ENCODE assay signal across 8 cellular contexts in genomic region chr2:169694113-169694893, GRCh38. TPM values are rescaled to one million over a fixed set of nuclear protein-coding genes. Genes with fewer than 3 reads are reported as not detected.
A peak's percentile ranks its signal among the peaks of the same experiment; 100 is the strongest.
DNase-seq lines count a peak whose midpoint lies in the region; ATAC-seq and TF ChIP-seq lines count a peak whose summit lies in the region.

A gene with protein sequence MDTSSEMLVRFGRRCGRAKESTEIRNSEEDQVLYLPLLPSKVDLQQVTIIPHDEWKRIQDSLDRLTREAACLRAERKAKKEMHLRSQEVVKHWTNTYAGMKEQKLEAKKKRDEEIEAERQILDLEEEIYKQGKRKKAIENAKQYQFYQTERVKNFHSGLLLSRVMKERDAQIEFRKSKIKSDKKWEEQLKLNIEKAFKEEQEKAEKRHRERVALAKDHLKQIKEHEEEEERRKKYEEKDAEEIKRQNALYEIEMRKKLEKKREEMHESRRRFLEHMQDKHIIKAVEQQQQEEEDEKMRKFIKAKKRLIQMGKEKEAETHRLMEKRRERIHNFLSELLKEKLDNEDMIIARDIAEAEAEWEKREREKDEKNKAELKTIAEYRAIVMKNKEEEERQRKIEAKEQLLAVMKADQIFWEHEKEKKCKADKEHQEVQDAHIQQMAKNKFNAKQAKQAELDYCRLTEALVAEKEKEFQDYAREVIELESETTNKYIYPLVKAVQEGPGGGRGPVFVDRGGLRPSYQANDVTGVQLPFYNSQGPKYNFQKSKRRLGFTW (minus strand): TSS chr2:169694405. CDS start chr2:169694327, 78 bp downstream.
A gene with protein sequence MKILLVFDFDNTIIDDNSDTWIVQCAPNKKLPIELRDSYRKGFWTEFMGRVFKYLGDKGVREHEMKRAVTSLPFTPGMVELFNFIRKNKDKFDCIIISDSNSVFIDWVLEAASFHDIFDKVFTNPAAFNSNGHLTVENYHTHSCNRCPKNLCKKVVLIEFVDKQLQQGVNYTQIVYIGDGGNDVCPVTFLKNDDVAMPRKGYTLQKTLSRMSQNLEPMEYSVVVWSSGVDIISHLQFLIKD (plus strand): TSS chr2:169694469. CDS start chr2:169700972, 6,503 bp downstream.

- TF ChIP-seq CTCF in left ventricle myocardium inferior (IDR thresholded peaks at IDR 0.05; ENCODE audit: borderline replicate concordance): no peak

- H3K4me3 ChIP-seq in left ventricle myocardium inferior: peak within 1 kb of the TSS; percentile 94

- H3K4me1 ChIP-seq in left ventricle myocardium inferior: peaks cover 21% of the 10 kb centered on the region

- no peaks in the 10 kb centered on the region for H3K27me3 ChIP-seq in left ventricle myocardium inferior (ENCODE audit: low read depth)

- peak; percentile 86 for TF ChIP-seq POLR2A in GM15510 (IDR thresholded peaks at IDR 0.05; ENCODE audit: borderline replicate concordance, extremely low read depth, insufficient read length)

- H3K36me3 ChIP-seq in left ventricle myocardium inferior: peaks cover 7% of the 10 kb centered on the region

- peaks cover 16% of the 10 kb centered on the region for H3K9me3 ChIP-seq in left ventricle myocardium inferior (replicated peaks)

- peak within 1 kb of the TSS; percentile 88 for H3K27ac ChIP-seq in left ventricle myocardium inferior (replicated peaks)

- ATAC-seq in HG02884 (IDR thresholded peaks at IDR 0.05; ENCODE audit: unreplicated experiment): peak; percentile 99

- intact Hi-C loops in left ventricle myocardium inferior (cut with micrococcal nuclease) (no loop called here), posterior vena cava (cut with DNase I) (no loop called here)

- peak; percentile 70 for DNase-seq in NCI-H146 treated with DMSO at 0.1 percent for 48 hours (lab: John Stamatoyannopoulos, UW; ENCODE audit: unreplicated experiment)
- peak; percentile 96 to 99 (median 97) for DNase-seq in T-helper 1 cell
- DNase-seq in amygdala (lab: John Stamatoyannopoulos, UW): peak; percentile 70 to 99 (median 94)
- DNase-seq in left ventricle myocardium inferior: peak; percentile 99
- DNase-seq in posterior vena cava (ENCODE audit: low spot score): peak; percentile 100
- peak; percentile 99 for DNase-seq in ureter (ENCODE audit: low spot score)

RNA-seq across cellular contexts. Expression of the first gene that starts in this region (rescaled TPM):
- total RNA-seq in left ventricle myocardium inferior (not detected), posterior vena cava (not detected), ureter (0.49 TPM)

RNA-seq across cellular contexts. Expression of the second gene that starts in this region (rescaled TPM):
- 3.2 TPM for total RNA-seq in left ventricle myocardium inferior
- total RNA-seq in posterior vena cava: 1 to 10 TPM; 3.8 to 6.0 TPM
- 14.7 TPM for total RNA-seq in ureter

Comparison
In these comparisons a context has a peak if more than half of its experiments do, and no peak if none do; other contexts are left out.
1. Peak in every context shown above with its lines: DNase-seq, ATAC-seq, H3K4me3 ChIP-seq and H3K27ac ChIP-seq.